ENCODE assay signal across 12 cellular contexts in the genomic region with DNA sequence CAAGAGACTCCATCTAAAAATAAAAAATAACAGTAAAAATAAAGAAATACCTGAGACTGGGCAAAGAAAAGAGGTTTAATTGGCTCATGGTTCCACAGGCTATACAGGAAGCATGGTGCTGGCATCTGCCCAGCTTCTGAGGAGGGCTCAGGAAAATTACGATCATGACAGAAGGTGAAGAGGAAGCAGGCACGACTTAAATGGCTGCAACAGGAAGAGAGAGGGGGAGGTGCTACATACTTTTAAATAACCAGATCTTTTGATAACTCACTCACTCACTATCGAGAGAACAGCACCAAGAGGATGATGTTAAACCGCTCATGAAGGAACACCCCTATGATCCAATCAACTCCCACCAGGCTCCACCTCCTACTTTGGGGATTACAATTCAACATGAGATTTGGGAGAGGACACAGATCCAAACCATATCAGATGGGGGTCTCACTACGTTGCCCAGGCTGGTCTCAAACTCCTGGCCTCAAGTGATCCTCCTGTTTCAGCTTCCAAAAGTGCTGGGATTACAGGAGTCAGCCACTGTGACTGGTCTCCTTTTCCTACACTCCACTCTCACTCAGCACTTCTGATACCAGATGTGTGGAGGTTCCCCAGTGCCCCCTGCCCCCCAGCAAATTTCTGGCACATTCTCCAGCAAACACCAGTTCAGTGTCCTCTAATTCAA. TPM values are rescaled to one million over a fixed set of nuclear protein-coding genes. Genes with fewer than 3 reads are reported as not detected.
DNase-seq lines count a peak whose midpoint lies in the region; ATAC-seq, FAIRE-seq and TF ChIP-seq lines count a peak whose summit lies in the region.
"Had no signal": no experiment of that assay in that cellular context is flagged by ENCODE, and none has a peak within 500 bp of the region (broad histone marks: within the 10 kb centered on the region; RNA-seq: fewer than 3 reads in every experiment).

No MANE protein-coding gene starts in this region.

- H3K9ac ChIP-seq in H9 (ENCODE audit: extremely low read depth, insufficient read length, low read length): no peak overlapping the region

- no peak overlapping the region for H3K18ac ChIP-seq in H9 (ENCODE audit: insufficient read length, low read depth, low read length)

- H2AK5ac ChIP-seq in H9 (ENCODE audit: insufficient read length, low read length): no peak overlapping the region

- CTCF ChIA-PET in A549 (lab: Yijun Ruan, JAX): interaction anchor here (1.1 kb wide), 1 partner anchor 46 kb away, joined by 3 read pairs; no protein-coding TSS in a partner anchor
- CTCF ChIA-PET in WTC11 (lab: Charles Lee): no interaction called here

- no peak overlapping the region for H3K56ac ChIP-seq in H9 (ENCODE audit: insufficient read length, low read depth, low read length)

- H3K9me3 Mint-ChIP-seq in WTC11 (no peaks in the 10 kb centered on the region), H9 (peaks cover 51 to 70% of the 10 kb centered on the region in 2 experiments)
- H3K9me3 Mint-ChIP-seq: type B pancreatic cell had no signal

- POLR2A ChIA-PET in A549 (lab: Yijun Ruan, JAX): no interaction called here
- POLR2A ChIA-PET in WTC11 (lab: Charles Lee): no interaction called here

- TF ChIP-seq POLR2A in A549 (IDR thresholded peaks at IDR 0.05; ENCODE audit: low read length) (no peak), tibial nerve (IDR thresholded peaks at IDR 0.05) (no peak)

- TF ChIP-seq EP300 in A549 (IDR thresholded peaks at IDR 0.05) (no peak), tibial nerve (IDR thresholded peaks at IDR 0.05) (no peak)

- H3K27ac ChIP-seq in A549 (no peak overlapping the region), H9 (ENCODE audit: insufficient read length, low read depth, low read length) (no peak overlapping the region), tibial nerve (no peak overlapping the region)
- H3K27ac ChIP-seq in effector memory CD4-positive, alpha-beta T cell (ENCODE audit: insufficient read depth, low read length, poor library complexity, severe bottlenecking): peak overlapping the region; percentile 18
- H3K27ac ChIP-seq: HL-60 had no signal

- no peak overlapping the region for H2BK15ac ChIP-seq in H9 (ENCODE audit: low read depth, low read length)

- no peaks in the 10 kb centered on the region for H3K79me2 ChIP-seq in H9 (ENCODE audit: insufficient read depth, low read length)

- H3T11ph ChIP-seq in H9 (ENCODE audit: low read length): no peak overlapping the region

- H3K4me2 ChIP-seq in A549 (no peak overlapping the region), H9 (ENCODE audit: insufficient read depth, insufficient read length, low read length) (no peak overlapping the region)

- H4K91ac ChIP-seq in H9 (ENCODE audit: insufficient read length, low read depth, low read length): no peak overlapping the region

- no peaks in the 10 kb centered on the region for H4K20me1 ChIP-seq in H9 (ENCODE audit: control insufficient read depth, insufficient read depth, insufficient read length)

- H3K14ac ChIP-seq in H9 (ENCODE audit: insufficient read depth, low read length): no peak overlapping the region

- no peak overlapping the region for H4K5ac ChIP-seq in H9 (ENCODE audit: insufficient read length, low read depth, low read length)

- no peak overlapping the region for H4K8ac ChIP-seq in H9 (replicated peaks; ENCODE audit: insufficient read length, low read depth, low read length)

- TF ChIP-seq CTCF in A549 (IDR thresholded peaks at IDR 0.05) (no peak), GM12865 (IDR thresholded peaks at IDR 0.05; ENCODE audit: insufficient read depth, low read depth, low read length, missing control alignments) (no peak), WTC11 (IDR thresholded peaks at IDR 0.05) (no peak), H9 (conservative IDR thresholded peaks at IDR 0.05) (no peak), tibial nerve (IDR thresholded peaks at IDR 0.05) (no peak)

- no peak overlapping the region for H2BK20ac ChIP-seq in H9 (ENCODE audit: low read depth, low read length, poor library complexity, severe bottlenecking)

- no peak overlapping the region for H3K4me3 ChIP-seq in A549
- no peak overlapping the region for H3K4me3 ChIP-seq in GM12865 (ENCODE audit: low read depth, low read length)
- H3K4me3 ChIP-seq in effector memory CD4-positive, alpha-beta T cell (ENCODE audit: insufficient read depth, low read depth, low read length, poor library complexity, severe bottlenecking): peak overlapping the region; percentile 17
- no peak overlapping the region for H3K4me3 ChIP-seq in tibial nerve

- no peak overlapping the region for H2BK12ac ChIP-seq in H9 (ENCODE audit: insufficient read length, low read depth, low read length)

- H3K27ac Mint-ChIP-seq in WTC11 (peak overlapping the region; percentile 49; the same call in 1 of the 2 replicates), H9 (no peak overlapping the region; a peak in 1 of 7 replicates)
- H3K27ac Mint-ChIP-seq: type B pancreatic cell had no signal

- H3K9me3 ChIP-seq in A549 (no peaks in the 10 kb centered on the region), H9 (ENCODE audit: control insufficient read depth, low read depth, low read length) (no peaks in the 10 kb centered on the region), tibial nerve (no peaks in the 10 kb centered on the region)
- no peaks in the 10 kb centered on the region for H3K9me3 ChIP-seq in effector memory CD4-positive, alpha-beta T cell (ENCODE audit: control insufficient read depth, low read length)

- H3K27me3 Mint-ChIP-seq in WTC11 (ENCODE audit: low read depth): no peaks in the 10 kb centered on the region
- peaks cover 2% of the 10 kb centered on the region; the same call in 1 of the 2 replicates for H3K27me3 Mint-ChIP-seq in H9 (ENCODE audit: low read depth)
- H3K27me3 Mint-ChIP-seq: type B pancreatic cell had no signal

- H3K36me3 ChIP-seq in effector memory CD4-positive, alpha-beta T cell (ENCODE audit: control insufficient read depth, insufficient read depth, low read length): no peaks in the 10 kb centered on the region
- no peaks in the 10 kb centered on the region for H3K36me3 ChIP-seq in tibial nerve

- no peak overlapping the region for H3K4me3 Mint-ChIP-seq in WTC11
- H3K4me3 Mint-ChIP-seq in H9: no peak overlapping the region; a peak in 2 of 5 replicates
- H3K4me3 Mint-ChIP-seq: type B pancreatic cell had no signal

- H2BK5ac ChIP-seq in H9 (ENCODE audit: insufficient read length, low read length): no peak overlapping the region

- H3K27me3 ChIP-seq in effector memory CD4-positive, alpha-beta T cell (replicated peaks; ENCODE audit: control insufficient read depth, insufficient read depth, low read length, poor library complexity, severe bottlenecking): no peaks in the 10 kb centered on the region
- H3K27me3 ChIP-seq in H9 (ENCODE audit: insufficient read depth, low read length) (no peaks in the 10 kb centered on the region), tibial nerve (no peaks in the 10 kb centered on the region)

- H3K4ac ChIP-seq in H9 (ENCODE audit: low read depth, low read length): no peak overlapping the region

- no peaks in the 10 kb centered on the region for H3K23me2 ChIP-seq in H9 (ENCODE audit: insufficient read length, low read depth, low read length, poor library complexity, severe bottlenecking)

- no peak for ATAC-seq in A549
- ATAC-seq in WTC11: no peak
- ATAC-seq: HCT116 had no signal

- H3K36me3 Mint-ChIP-seq in WTC11 (no peaks in the 10 kb centered on the region), H9 (ENCODE audit: insufficient read depth in 1 of 3, low read depth in 3 of 3) (peaks cover 0 to 5% (median 3%) of the 10 kb centered on the region in 3 experiments; a peak in 4 of 7 replicates)

- H3K79me1 ChIP-seq in H9 (ENCODE audit: insufficient read depth, low read depth, low read length, poor library complexity, severe bottlenecking): no peaks in the 10 kb centered on the region

- DNase-seq in A549 (ENCODE audit: low read depth in 1 of 2, low spot score in 1 of 2) (no peak), GM12865 (ENCODE audit: low read depth) (peak; percentile 8), WTC11 (ENCODE audit: low spot score) (no peak), NCI-H2107 (lab: John Stamatoyannopoulos, UW) (no peak), H9 (no peak), tibial nerve (ENCODE audit: low spot score in 2 of 2) (no peak), NCI-H345 (lab: John Stamatoyannopoulos, UW) (no peak)
- DNase-seq in effector memory CD4-positive, alpha-beta T cell: peak in 1 of 3 donors; percentile 3
- DNase-seq: DMS153 had no signal

- no peak for TF ChIP-seq RAD21 in A549 (conservative IDR thresholded peaks at IDR 0.05 in 1 of 2, IDR thresholded peaks at IDR 0.05 in 1 of 2)

- FAIRE-seq in A549 (lab: Jason Lieb, UNC): peak; percentile 36

- H2AFZ ChIP-seq in H9 (ENCODE audit: low read length): no peak overlapping the region

- H3K4me1 Mint-ChIP-seq in WTC11 (peaks cover 8% of the 10 kb centered on the region), H9 (peaks cover 10 to 12% of the 10 kb centered on the region in 2 experiments)

- H2BK120ac ChIP-seq in H9 (ENCODE audit: low read depth, low read length, poor library complexity, severe bottlenecking): no peak overlapping the region

- WGBS in A549 (ENCODE audit: missing lambda C conversion rate): 47% methylated on average over 5 of the region's 5 CpGs
- WGBS in H9 (ENCODE audit: extremely low coverage, insufficient read length, low lambda C conversion rate): no CpG with 5 or more reads among the region's 5 CpGs
- WGBS in tibial nerve, 2 donors: 43 to 55% methylated on average over 4 to 5 of the region's 5 CpGs

- H3K23ac ChIP-seq in H9 (ENCODE audit: insufficient read length, low read depth, low read length): no peak overlapping the region

- H3K4me1 ChIP-seq in A549: no peaks in the 10 kb centered on the region
- H3K4me1 ChIP-seq in effector memory CD4-positive, alpha-beta T cell (ENCODE audit: control insufficient read depth, insufficient read depth, low read length, poor library complexity, severe bottlenecking): peaks cover 4% of the 10 kb centered on the region
- no peaks in the 10 kb centered on the region for H3K4me1 ChIP-seq in H9 (ENCODE audit: insufficient read depth, low read length)
- no peaks in the 10 kb centered on the region for H3K4me1 ChIP-seq in tibial nerve

TF ChIP-seq in A549, 52 proteins besides CTCF, POLR2A, EP300 and RAD21 (continues in another document):
- no peak for TF ChIP-seq NR3C1 (IDR thresholded peaks at IDR 0.05)
- no peak for TF ChIP-seq SMC3 (IDR thresholded peaks at IDR 0.05)
- TF ChIP-seq CBX8 (IDR thresholded peaks at IDR 0.05): no peak
- TF ChIP-seq EHF (CRISPR knock-in tag; IDR thresholded peaks at IDR 0.05): no peak

RNA-seq across cellular contexts. Expression of a gene that starts 11.9 kb away (rescaled TPM):
- polyA plus RNA-seq in A549 (2011; rRNA removed) (0.06 and 0.13 TPM in 2 replicates), A549 (2017; fragmentation: RNase III; extraction: RNeasy Plus Mini Kit Qiagen cat#74134 plus additional on column Dnase treatment) (0.05 to 0.08 TPM (median 0.05 TPM) in 3 replicates)
- polyA plus RNA-seq in A549 (2012; cell fraction: cytosol; rRNA removed): 0.01 and 0.03 TPM in 2 replicates
- not detected in 2 replicates for polyA plus RNA-seq in A549 (2012; cell fraction: nucleus; rRNA removed)
- polyA minus RNA-seq in A549 (2011; rRNA and poly(A)+ RNA removed): 0.19 TPM in 1 of 2 replicates, not detected in the other
- total RNA-seq in WTC11 (2021) (1.7 to 2.0 TPM (median 1.8 TPM) in 3 replicates), H9 (2021) (0.81 TPM in 2 replicates), tibial nerve (1 to 10 TPM in 1 of 4 donors, under 1 TPM in 3; 0.60 to 1.3 (median 0.72) TPM)
